ENCODE assay signal across 1 cellular context in the genomic region with DNA sequence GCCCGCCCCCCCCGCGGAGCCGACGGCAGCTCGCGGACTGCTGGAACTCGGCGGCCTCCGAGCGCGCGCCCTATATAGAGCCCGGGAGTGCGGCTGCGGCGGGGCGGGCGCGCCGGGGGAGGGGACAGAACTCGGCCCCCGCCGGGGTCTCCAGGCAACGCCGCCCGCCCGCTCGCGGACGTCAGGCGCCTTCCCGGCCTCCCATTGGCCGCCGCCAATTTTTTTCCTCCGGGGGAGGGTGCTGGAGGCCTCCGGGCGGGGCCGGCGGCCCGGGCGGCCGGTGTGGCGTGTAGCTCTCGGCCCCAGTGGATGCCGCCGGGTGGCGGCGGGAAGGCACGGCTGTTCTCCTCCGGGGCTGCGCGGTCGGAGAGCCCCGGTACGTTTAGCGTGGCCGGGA.
TF ChIP-seq lines count a peak whose summit lies in the region.

A gene with protein sequence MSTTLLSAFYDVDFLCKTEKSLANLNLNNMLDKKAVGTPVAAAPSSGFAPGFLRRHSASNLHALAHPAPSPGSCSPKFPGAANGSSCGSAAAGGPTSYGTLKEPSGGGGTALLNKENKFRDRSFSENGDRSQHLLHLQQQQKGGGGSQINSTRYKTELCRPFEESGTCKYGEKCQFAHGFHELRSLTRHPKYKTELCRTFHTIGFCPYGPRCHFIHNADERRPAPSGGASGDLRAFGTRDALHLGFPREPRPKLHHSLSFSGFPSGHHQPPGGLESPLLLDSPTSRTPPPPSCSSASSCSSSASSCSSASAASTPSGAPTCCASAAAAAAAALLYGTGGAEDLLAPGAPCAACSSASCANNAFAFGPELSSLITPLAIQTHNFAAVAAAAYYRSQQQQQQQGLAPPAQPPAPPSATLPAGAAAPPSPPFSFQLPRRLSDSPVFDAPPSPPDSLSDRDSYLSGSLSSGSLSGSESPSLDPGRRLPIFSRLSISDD (minus strand): TSS at position 49 of the 397 bp plus-strand sequence. CDS start 291 bp downstream, outside the sequence.

TF ChIP-seq in A549, 52 proteins besides CTCF, POLR2A, EP300 and RAD21 (continued from another document):
- TF ChIP-seq, protein P1, sequence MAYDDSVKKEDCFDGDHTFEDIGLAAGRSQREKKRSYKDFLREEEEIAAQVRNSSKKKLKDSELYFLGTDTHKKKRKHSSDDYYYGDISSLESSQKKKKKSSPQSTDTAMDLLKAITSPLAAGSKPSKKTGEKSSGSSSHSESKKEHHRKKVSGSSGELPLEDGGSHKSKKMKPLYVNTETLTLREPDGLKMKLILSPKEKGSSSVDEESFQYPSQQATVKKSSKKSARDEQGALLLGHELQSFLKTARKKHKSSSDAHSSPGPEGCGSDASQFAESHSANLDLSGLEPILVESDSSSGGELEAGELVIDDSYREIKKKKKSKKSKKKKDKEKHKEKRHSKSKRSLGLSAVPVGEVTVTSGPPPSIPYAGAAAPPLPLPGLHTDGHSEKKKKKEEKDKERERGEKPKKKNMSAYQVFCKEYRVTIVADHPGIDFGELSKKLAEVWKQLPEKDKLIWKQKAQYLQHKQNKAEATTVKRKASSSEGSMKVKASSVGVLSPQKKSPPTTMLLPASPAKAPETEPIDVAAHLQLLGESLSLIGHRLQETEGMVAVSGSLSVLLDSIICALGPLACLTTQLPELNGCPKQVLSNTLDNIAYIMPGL (CRISPR knock-in tag; IDR thresholded peaks at IDR 0.05; ENCODE audit: borderline replicate concordance): no peak
- no peak for TF ChIP-seq RNF2 (IDR thresholded peaks at IDR 0.05; ENCODE audit: borderline replicate concordance, low read depth)
